1 cellular context compared by ENCODE assay signal in genomic region chr9:128408963-128409431, GRCh38.
TF ChIP-seq lines count a peak whose summit lies in the region.

No MANE protein-coding gene starts in this region.

TF ChIP-seq in HepG2, 621 proteins besides CTCF, POLR2A, EP300 and RAD21:
- TF ChIP-seq ZNF329 (CRISPR knock-in tag; IDR thresholded peaks at IDR 0.05; ENCODE audit: low read depth) (no peak), ZNF33B (CRISPR knock-in tag; IDR thresholded peaks at IDR 0.05) (no peak), CREB1 (IDR thresholded peaks at IDR 0.05) (no peak), CREB1 (CRISPR knock-in tag; IDR thresholded peaks at IDR 0.05) (no peak), ZNF737 (CRISPR knock-in tag; IDR thresholded peaks at IDR 0.05; ENCODE audit: borderline replicate concordance) (no peak), SYNCRIP (IDR thresholded peaks at IDR 0.05; ENCODE audit: insufficient read depth, low read depth, low read length) (no peak), ZNF18 (CRISPR knock-in tag; IDR thresholded peaks at IDR 0.05; ENCODE audit: insufficient replicate concordance) (no peak), STAT5B (CRISPR knock-in tag; IDR thresholded peaks at IDR 0.05) (no peak), TRIM24 (CRISPR knock-in tag; IDR thresholded peaks at IDR 0.05) (no peak), JUNB (CRISPR knock-in tag; IDR thresholded peaks at IDR 0.05; ENCODE audit: borderline replicate concordance) (no peak), ZNF263 (CRISPR knock-in tag; IDR thresholded peaks at IDR 0.05) (no peak), CBX5 (CRISPR knock-in tag; IDR thresholded peaks at IDR 0.05; ENCODE audit: borderline replicate concordance) (no peak), ZBTB39 (CRISPR knock-in tag; IDR thresholded peaks at IDR 0.05) (no peak), POLR2G (IDR thresholded peaks at IDR 0.05; ENCODE audit: low read depth, low read length) (no peak), ZBTB3 (CRISPR knock-in tag; IDR thresholded peaks at IDR 0.05; ENCODE audit: borderline replicate concordance, low read depth) (no peak), ZNF607 (CRISPR knock-in tag; IDR thresholded peaks at IDR 0.05; ENCODE audit: borderline replicate concordance) (no peak), BRD4 (CRISPR knock-in tag; IDR thresholded peaks at IDR 0.05) (no peak)
